In the genomic region with DNA sequence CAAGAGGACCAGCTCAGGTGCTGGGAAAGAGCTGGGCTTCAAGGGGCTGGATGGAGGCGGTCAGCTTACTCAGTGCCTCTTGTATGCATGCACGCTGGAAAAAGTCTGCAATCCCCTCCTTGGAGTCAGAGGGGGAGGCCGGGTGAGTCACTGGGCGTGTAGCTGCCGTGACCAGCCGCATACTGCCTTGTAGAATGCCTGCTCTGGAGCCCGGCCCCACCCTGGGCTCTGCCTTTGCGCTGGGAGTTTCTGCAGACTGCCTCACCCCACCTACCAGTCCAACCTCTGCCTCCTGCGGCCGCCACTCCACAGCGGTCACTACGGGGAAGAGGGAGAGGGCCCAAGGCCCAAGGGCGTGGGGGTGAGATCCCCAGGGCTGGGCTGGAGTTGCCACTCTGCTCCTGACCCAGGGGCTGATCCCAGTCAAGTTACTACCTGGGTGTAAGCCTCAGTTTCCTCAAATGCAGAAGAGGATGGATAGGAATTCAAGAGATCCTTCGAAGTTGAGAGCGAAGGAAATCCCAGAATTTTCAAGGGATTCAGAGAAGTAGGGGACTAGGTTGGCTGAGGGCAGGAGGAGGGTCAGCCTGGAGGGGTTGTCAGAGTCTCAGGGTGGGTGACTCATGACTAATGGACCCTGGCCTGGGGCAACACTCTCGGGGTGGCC, we compare ENCODE assay signal across 8 cellular contexts. TPM values are rescaled to one million over a fixed set of nuclear protein-coding genes. Genes with fewer than 3 reads are reported as not detected.
DNase-seq lines count a peak whose midpoint lies in the region; FAIRE-seq and TF ChIP-seq lines count a peak whose summit lies in the region.

No MANE protein-coding gene starts in this region.

- H3K9ac ChIP-seq in keratinocyte (ENCODE audit: control insufficient read depth, extremely low read depth, insufficient read depth, low read length) (peak overlapping the region; percentile 67), subcutaneous abdominal adipose tissue (ENCODE audit: low read length in 5 of 5) (peak overlapping the region in 1 of 5 donors; percentile 42)

- FAIRE-seq in keratinocyte (lab: Jason Lieb, UNC): peak; percentile 60

- H3K9me3 ChIP-seq in keratinocyte (ENCODE audit: control insufficient read depth, low read depth, low read length) (no peaks in the 10 kb centered on the region), subcutaneous abdominal adipose tissue (ENCODE audit: control insufficient read depth in 5 of 5, low read length in 5 of 5) (no peaks in the 10 kb centered on the region)

- H3K27me3 ChIP-seq in keratinocyte (ENCODE audit: control insufficient read depth, extremely low read depth, insufficient read depth, low read length): peaks cover 14% of the 10 kb centered on the region
- peaks cover 0 to 38% (median 7%) of the 10 kb centered on the region in 5 donors for H3K27me3 ChIP-seq in subcutaneous abdominal adipose tissue (ENCODE audit: control insufficient read depth in 5 of 5, insufficient read depth in 4 of 5, low read length in 5 of 5)

- no peak for TF ChIP-seq CTCF in astrocyte of the spinal cord (IDR thresholded peaks at IDR 0.05; ENCODE audit: low read depth, low read length)
- TF ChIP-seq CTCF in keratinocyte (optimal IDR thresholded peaks at IDR 0.05 in 1 of 3, IDR thresholded peaks at IDR 0.05 in 1 of 3, conservative IDR thresholded peaks at IDR 0.05 in 1 of 3; ENCODE audit: extremely low read depth in 1 of 3, insufficient read depth in 2 of 3, low read length in 3 of 3): no peak

- H3K4me2 ChIP-seq in keratinocyte (ENCODE audit: control insufficient read depth, extremely low read depth, insufficient read depth, low read depth, low read length): peak overlapping the region; percentile 68

- H3K27ac ChIP-seq in keratinocyte (ENCODE audit: control insufficient read depth, insufficient read depth, low read length) (peak overlapping the region; percentile 62), subcutaneous abdominal adipose tissue (ENCODE audit: low read depth, low read length) (peak overlapping the region; percentile 61)

- H3K9me1 ChIP-seq in keratinocyte (ENCODE audit: control insufficient read depth, extremely low read depth, insufficient read depth, low read length): peaks cover 4% of the 10 kb centered on the region

- in situ Hi-C loops in astrocyte of the spinal cord (cut with HindIII; ENCODE audit: low sequenced_read_pairs): no loop called here

- peak; percentile 95 for DNase-seq in HS-27A (ENCODE audit: low read depth)
- DNase-seq in astrocyte of the spinal cord (ENCODE audit: low read depth, low spot score): peak; percentile 98
- DNase-seq in keratinocyte (ENCODE audit: low read depth, low spot score): peak; percentile 92
- DNase-seq in activated naive CD4-positive, alpha-beta T cell (lab: John Stamatoyannopoulos, UW): no peak
- no peak for DNase-seq in NCI-H82 treated with DMSO at 0.1 percent for 48 hours (lab: John Stamatoyannopoulos, UW; ENCODE audit: unreplicated experiment)
- DNase-seq in SKM-1 treated with dmso at 0.1 percent for 144 hours (lab: John Stamatoyannopoulos, UW; ENCODE audit: unreplicated experiment): no peak
- DNase-seq in DMS114 treated with DMSO at 0.1 percent for 48 hours (lab: John Stamatoyannopoulos, UW; ENCODE audit: unreplicated experiment): no peak

- H2AFZ ChIP-seq in keratinocyte (ENCODE audit: control insufficient read depth, low read length): peak overlapping the region; percentile 44

- H4K20me1 ChIP-seq in keratinocyte (ENCODE audit: control insufficient read depth, extremely low read depth, insufficient read depth, low read length): no peaks in the 10 kb centered on the region

- dilution Hi-C loops in keratinocyte (cut with MboI; ENCODE audit: extremely low pct_ligation_motif_present, low sequenced_read_pairs): no loop called here

- no peaks in the 10 kb centered on the region for H3K79me2 ChIP-seq in keratinocyte (ENCODE audit: control insufficient read depth, insufficient read depth, low read length)

- H3K4me3 ChIP-seq in astrocyte of the spinal cord (ENCODE audit: low read depth, low read length) (no peak overlapping the region), keratinocyte (ENCODE audit: control insufficient read depth in 2 of 3, extremely low read depth in 1 of 3, insufficient read depth in 2 of 3, low read depth in 1 of 3, low read length in 3 of 3) (no peak overlapping the region), subcutaneous abdominal adipose tissue (ENCODE audit: low read depth in 1 of 5, low read length in 5 of 5) (no peak overlapping the region)

- H3K4me1 ChIP-seq in keratinocyte (ENCODE audit: control insufficient read depth, extremely low read depth, insufficient read depth, low read length) (peaks cover 33% of the 10 kb centered on the region), subcutaneous abdominal adipose tissue (ENCODE audit: control insufficient read depth in 5 of 5, insufficient read depth in 5 of 5, low read length in 5 of 5) (peaks cover 6 to 71% (median 61%) of the 10 kb centered on the region in 5 donors)

- H3K36me3 ChIP-seq in keratinocyte (ENCODE audit: control insufficient read depth in 2 of 2, extremely low read depth in 1 of 2, insufficient read depth in 2 of 2, low read length in 2 of 2) (no peaks in the 10 kb centered on the region), subcutaneous abdominal adipose tissue (ENCODE audit: control insufficient read depth in 5 of 5, insufficient read depth in 5 of 5, low read length in 5 of 5) (peaks cover 0 to 22% (median 4%) of the 10 kb centered on the region in 5 donors)

RNA-seq across cellular contexts. Expression of gene MRGPRF, which starts 4.1 kb away (rescaled TPM):
- 0.02 to 0.04 TPM in 2 of 3 replicates, not detected in the other for polyA plus RNA-seq in keratinocyte
- polyA plus RNA-seq in keratinocyte (2011; ENCODE audit: low read depth): not detected
- polyA plus RNA-seq in keratinocyte (2011; cell fraction: cytosol; rRNA removed): 0.02 and 0.03 TPM in 2 replicates
- 0.04 and 0.05 TPM in 2 replicates for polyA plus RNA-seq in keratinocyte (2011; cell fraction: nucleus; rRNA removed)
- polyA plus RNA-seq in keratinocyte (2012; ENCODE audit: low replicate concordance): not detected in 2 replicates
- 0.30 TPM in 1 of 3 replicates, not detected in the others for polyA minus RNA-seq in keratinocyte
- polyA minus RNA-seq in keratinocyte (2011; cell fraction: cytosol; rRNA and poly(A)+ RNA removed): not detected
- polyA minus RNA-seq in keratinocyte (2011; cell fraction: nucleus; rRNA and poly(A)+ RNA removed): not detected in 2 replicates

RNA-seq across cellular contexts. Expression of gene MRGPRD, which starts 28.1 kb away (rescaled TPM):
- not detected in 3 replicates for polyA plus RNA-seq in keratinocyte
- polyA plus RNA-seq in keratinocyte (2011; ENCODE audit: low read depth): not detected
- polyA plus RNA-seq in keratinocyte (2011; cell fraction: cytosol; rRNA removed): not detected in 2 replicates
- not detected in 2 replicates for polyA plus RNA-seq in keratinocyte (2011; cell fraction: nucleus; rRNA removed)
- not detected in 2 replicates for polyA plus RNA-seq in keratinocyte (2012; ENCODE audit: low replicate concordance)
- polyA minus RNA-seq in keratinocyte: not detected in 3 replicates
- polyA minus RNA-seq in keratinocyte (2011; cell fraction: cytosol; rRNA and poly(A)+ RNA removed): not detected
- polyA minus RNA-seq in keratinocyte (2011; cell fraction: nucleus; rRNA and poly(A)+ RNA removed): not detected in 2 replicates

RNA-seq across cellular contexts. Expression of gene TPCN2, which starts 39.8 kb away (rescaled TPM):
- 7.7 to 12.0 TPM (median 10.0 TPM) in 3 replicates for polyA plus RNA-seq in keratinocyte
- polyA plus RNA-seq in keratinocyte (2011; ENCODE audit: low read depth): 1.6 TPM
- polyA plus RNA-seq in keratinocyte (2011; cell fraction: cytosol; rRNA removed): 3.9 and 5.0 TPM in 2 replicates
- 33.4 and 36.4 TPM in 2 replicates for polyA plus RNA-seq in keratinocyte (2011; cell fraction: nucleus; rRNA removed)
- 4.0 and 9.5 TPM in 2 replicates for polyA plus RNA-seq in keratinocyte (2012; ENCODE audit: low replicate concordance)
- polyA minus RNA-seq in keratinocyte: 8.8 to 21.3 TPM (median 15.6 TPM) in 3 replicates
- polyA minus RNA-seq in keratinocyte (2011; cell fraction: cytosol; rRNA and poly(A)+ RNA removed): 7.3 TPM
- polyA minus RNA-seq in keratinocyte (2011; cell fraction: nucleus; rRNA and poly(A)+ RNA removed): 26.0 and 29.0 TPM in 2 replicates

Comparison
In these comparisons a context has a peak if more than half of its experiments do, and no peak if none do; other contexts are left out.
1. DNase-seq: peak in HS-27A (single experiment), astrocyte of the spinal cord (single experiment) and keratinocyte (single experiment); none in activated naive CD4-positive, alpha-beta T cell (0 of 4), NCI-H82 treated with DMSO at 0.1 percent for 48 hours (single experiment), SKM-1 treated with dmso at 0.1 percent for 144 hours (single experiment) and DMS114 treated with DMSO at 0.1 percent for 48 hours (single experiment).